Comparison of ENCODE assay signal across 8 cellular contexts in the genomic region with DNA sequence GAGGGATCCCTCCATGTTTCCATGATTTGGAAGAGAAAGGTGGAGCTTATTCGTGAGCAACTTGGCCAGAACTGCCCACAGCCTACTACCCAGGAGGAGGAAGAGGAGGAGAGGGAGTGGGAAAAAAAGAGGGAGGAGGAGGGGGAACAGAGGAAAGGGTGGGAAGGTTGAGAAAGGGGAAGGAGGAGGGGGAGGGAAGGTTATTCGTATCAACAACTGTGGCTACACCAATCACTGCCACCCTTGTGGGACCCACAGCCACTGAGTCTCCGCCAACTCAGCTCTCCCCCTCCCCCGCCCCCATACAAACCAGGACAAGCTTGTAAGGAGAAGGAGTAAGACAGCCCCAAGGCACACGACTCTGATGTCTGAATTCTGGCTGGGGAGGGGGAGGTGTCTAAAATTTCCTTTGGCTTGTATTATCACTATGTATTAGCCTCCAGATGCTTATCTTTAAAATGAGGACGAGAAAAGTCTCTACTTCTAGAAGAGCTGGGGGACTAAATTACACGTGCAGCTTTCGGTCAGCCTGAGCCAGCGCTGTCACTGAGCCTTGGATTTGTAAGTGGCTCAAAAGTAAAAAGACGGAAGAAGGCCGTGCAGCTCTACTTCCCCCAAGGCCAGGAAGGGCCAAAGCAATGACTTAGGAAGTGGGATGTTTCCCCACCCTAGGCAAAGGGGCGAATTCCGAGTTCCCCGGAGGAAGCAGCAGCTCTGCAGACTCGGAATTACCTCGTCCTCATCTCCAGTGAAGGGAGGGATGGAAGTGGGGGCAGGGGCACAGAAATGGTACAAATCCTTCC. TPM values are rescaled to one million over a fixed set of nuclear protein-coding genes. Genes with fewer than 3 reads are reported as not detected.
DNase-seq lines count a peak whose midpoint lies in the region; ATAC-seq and TF ChIP-seq lines count a peak whose summit lies in the region.

No MANE protein-coding gene starts in this region.

- H3K4me1 ChIP-seq in esophagus muscularis mucosa, result peaks cover 48 to 64% (median 61%) of the 10 kb centered on the region in 4 donors

- DNase-seq in activated T-cell treated with anti-CD3 and anti-CD28 coated beads, Interleukin-2, amount 50 U/mL, for 4 hours, result no peak
- DNase-seq in activated T-cell treated with anti-CD3 and anti-CD28 coated beads for 4 hours, result no peak
- DNase-seq in UCSD-AML1 (lab: John Stamatoyannopoulos, UW; ENCODE audit: unreplicated experiment), result peak; percentile 32
- peak; percentile 85 for DNase-seq in esophagus muscularis mucosa (ENCODE audit: extremely low spot score)
- DNase-seq in 8988T, result no peak
- DNase-seq in superior temporal gyrus (ENCODE audit: extremely low spot score), result no peak

- H3K27ac Mint-ChIP-seq in nephron, result peak overlapping the region; percentile 48 to 84 (median 66)

- peaks cover 0 to 2% (median 0%) of the 10 kb centered on the region in 4 donors for H3K27me3 ChIP-seq in esophagus muscularis mucosa

- H3K4me3 Mint-ChIP-seq in activated T-cell treated with anti-CD3 and anti-CD28 coated beads, Interleukin-2, amount 50 U/mL, for 4 hours, result peak overlapping the region; percentile 93
- peak overlapping the region; percentile 88 to 96 (median 95) for H3K4me3 Mint-ChIP-seq in nephron

- no peak for TF ChIP-seq POLR2A in esophagus muscularis mucosa (IDR thresholded peaks at IDR 0.05; ENCODE audit: low read depth)

- peaks cover 12% of the 10 kb centered on the region for H3K36me3 Mint-ChIP-seq in activated T-cell treated with anti-CD3 and anti-CD28 coated beads, Interleukin-2, amount 50 U/mL, for 4 hours (ENCODE audit: insufficient read depth)
- no peaks in the 10 kb centered on the region for H3K36me3 Mint-ChIP-seq in nephron (ENCODE audit: low read depth)

- peak overlapping the region; percentile 73 to 98 (median 80) for H3K4me3 ChIP-seq in esophagus muscularis mucosa

- intact Hi-C loops in esophagus muscularis mucosa (cut with DNase I), result loop anchor here (2.0 to 5.0 kb wide), 2 partner anchors 65 to 75 kb away; a partner anchor contains a TSS

- H3K27ac ChIP-seq in esophagus muscularis mucosa (replicated peaks in 1 of 4), result peak overlapping the region; percentile 79 to 89 (median 84)

- no peak for TF ChIP-seq CTCF in esophagus muscularis mucosa (IDR thresholded peaks at IDR 0.05)
- no peak for TF ChIP-seq CTCF in nephron (IDR thresholded peaks at IDR 0.05; ENCODE audit: unreplicated experiment in 3 of 3)

- 7% methylated on average over 16 of the region's 16 CpGs for WGBS in esophagus muscularis mucosa

- peaks cover under 1% of the 10 kb centered on the region for H3K9me3 Mint-ChIP-seq in activated T-cell treated with anti-CD3 and anti-CD28 coated beads, Interleukin-2, amount 50 U/mL, for 4 hours
- no peaks in the 10 kb centered on the region for H3K9me3 Mint-ChIP-seq in nephron

- H3K4me1 Mint-ChIP-seq in activated T-cell treated with anti-CD3 and anti-CD28 coated beads, Interleukin-2, amount 50 U/mL, for 4 hours (ENCODE audit: low read depth), result peaks cover 63% of the 10 kb centered on the region
- peaks cover 52% of the 10 kb centered on the region for H3K4me1 Mint-ChIP-seq in nephron

- no peaks in the 10 kb centered on the region for H3K36me3 ChIP-seq in esophagus muscularis mucosa

- no peaks in the 10 kb centered on the region for H3K27me3 Mint-ChIP-seq in activated T-cell treated with anti-CD3 and anti-CD28 coated beads, Interleukin-2, amount 50 U/mL, for 4 hours (ENCODE audit: low read depth)
- H3K27me3 Mint-ChIP-seq in nephron (ENCODE audit: low read depth), result peaks cover 15% of the 10 kb centered on the region

- H3K9me3 ChIP-seq in esophagus muscularis mucosa, result no peaks in the 10 kb centered on the region

- no peak for TF ChIP-seq EP300 in esophagus muscularis mucosa (IDR thresholded peaks at IDR 0.05)

- ATAC-seq in activated T-cell treated with anti-CD3 and anti-CD28 coated beads, Interleukin-2, amount 50 U/mL, for 4 hours, result no peak
- no peak for ATAC-seq in GM18502 (IDR thresholded peaks at IDR 0.05; ENCODE audit: poor library complexity, unreplicated experiment)

RNA-seq across cellular contexts. Expression of a gene that starts 1.0 kb away (rescaled TPM):
- total RNA-seq in activated T-cell treated with anti-CD3 and anti-CD28 coated beads, Interleukin-2, amount 50 U/mL, for 4 hours, result 100 to 1,000 TPM; 253 to 300 (median 258) TPM
- total RNA-seq in esophagus muscularis mucosa, result 10 to 100 TPM; 84.3 to 99.2 (median 89.8) TPM

Comparison
In these comparisons a context has a peak if more than half of its experiments do, and no peak if none do; other contexts are left out.
1. DNase-seq: peak in UCSD-AML1 (single experiment) and esophagus muscularis mucosa (single experiment); none in activated T-cell treated with anti-CD3 and anti-CD28 coated beads, Interleukin-2, amount 50 U/mL, for 4 hours (single experiment), activated T-cell treated with anti-CD3 and anti-CD28 coated beads for 4 hours (single experiment), 8988T (single experiment) and superior temporal gyrus (single experiment).